Comparison of ENCODE assay signal across 20 cellular contexts in the genomic region with DNA sequence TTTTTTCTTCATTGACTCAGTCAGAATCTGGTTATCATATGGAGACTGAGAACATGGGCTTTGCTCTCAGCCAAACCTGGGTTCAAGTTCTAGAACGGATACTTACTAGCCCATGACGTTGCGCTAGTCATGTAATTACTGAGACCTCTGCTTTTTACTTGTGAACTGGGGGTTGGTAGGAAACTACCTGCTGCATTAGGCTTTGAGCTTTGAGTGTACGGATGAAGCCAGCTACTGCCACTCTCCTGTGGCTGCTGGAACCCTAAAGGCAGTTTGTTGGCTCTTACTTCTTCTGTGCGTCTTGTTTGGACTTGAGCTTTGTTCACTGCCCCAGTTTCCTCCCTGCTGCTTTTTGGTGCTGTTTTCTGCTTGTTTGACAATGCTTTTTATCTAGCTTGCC. TPM values are rescaled to one million over a fixed set of nuclear protein-coding genes. Genes with fewer than 3 reads are reported as not detected.
DNase-seq lines count a peak whose midpoint lies in the region; ATAC-seq and TF ChIP-seq lines count a peak whose summit lies in the region.
"Had no signal": no experiment of that assay in that cellular context is flagged by ENCODE, and none has a peak within 500 bp of the region (broad histone marks: within the 10 kb centered on the region; RNA-seq: fewer than 3 reads in every experiment).

No MANE protein-coding gene starts in this region.

- no peak for DNase-seq in activated naive CD4-positive, alpha-beta T cell treated with anti-CD3 and anti-CD28 coated beads, Interleukin-2, amount 50 U/mL, for 72 hours (ENCODE audit: low spot score in 2 of 2)
- no peak for DNase-seq in activated naive CD4-positive, alpha-beta T cell treated with anti-CD3 and anti-CD28 coated beads for 36 hours
- no peak for DNase-seq in activated CD8-positive, alpha-beta T cell treated with anti-CD3 and anti-CD28 coated beads, Interleukin-2, amount 10 ng/mL, durations not matched to agents 7 days and 5 days
- DNase-seq in endothelial cell (ENCODE audit: low spot score), result no peak
- DNase-seq in tibial nerve (ENCODE audit: low spot score in 2 of 2), result no peak
- no peak for DNase-seq in HAP-1 (ENCODE audit: low spot score in 2 of 2)
- DNase-seq in A172 (ENCODE audit: low spot score), result no peak
- DNase-seq: activated naive CD4-positive, alpha-beta T cell treated with anti-CD3 and anti-CD28 coated beads, Interleukin-2, amount 50 U/mL, for 16 hours; body of pancreas; foreskin melanocyte; kidney glomerular epithelial cell; naive B cell; NCI-H1694; NCI-H774; OCI-M1; SHP77; stimulated activated CD4-positive, alpha-beta T cell treated with anti-CD3 and anti-CD28 coated beads, Interleukin-2, amount 100 ng/mL, for 24 hours had no signal

- no peaks in the 10 kb centered on the region for H3K9me3 Mint-ChIP-seq in activated naive CD4-positive, alpha-beta T cell treated with anti-CD3 and anti-CD28 coated beads, Interleukin-2, amount 50 U/mL, for 72 hours
- H3K9me3 Mint-ChIP-seq in activated naive CD4-positive, alpha-beta T cell treated with anti-CD3 and anti-CD28 coated beads for 36 hours, result no peaks in the 10 kb centered on the region
- H3K9me3 Mint-ChIP-seq in activated CD8-positive, alpha-beta T cell treated with anti-CD3 and anti-CD28 coated beads, Interleukin-2, amount 10 ng/mL, durations not matched to agents 7 days and 5 days (ENCODE audit: insufficient read depth), result no peaks in the 10 kb centered on the region
- no peaks in the 10 kb centered on the region for H3K9me3 Mint-ChIP-seq in endothelial cell (ENCODE audit: unreplicated experiment)

- POLR2A ChIA-PET in activated CD8-positive, alpha-beta T cell treated with anti-CD3 and anti-CD28 coated beads, Interleukin-2, amount 10 ng/mL, durations not matched to agents 7 days and 5 days (lab: Charles Lee), result interaction anchor here (0.8 to 2.3 kb wide), 8 partner anchors 8 to 260 kb away, joined by 3 to 7 read pairs (median 4); a partner anchor contains a TSS

- H3K4me3 ChIP-seq in tibial nerve (no peak overlapping the region), HAP-1 (no peak overlapping the region)
- H3K4me3 ChIP-seq: body of pancreas had no signal

- H3K4me1 ChIP-seq in tibial nerve (peaks cover 0 to 21% (median under 1%) of the 10 kb centered on the region in 4 donors), HAP-1 (no peaks in the 10 kb centered on the region)

- TF ChIP-seq CTCF in endothelial cell (IDR thresholded peaks at IDR 0.05; ENCODE audit: unreplicated experiment) (no peak), tibial nerve (IDR thresholded peaks at IDR 0.05) (no peak)

- H3K27ac Mint-ChIP-seq in activated naive CD4-positive, alpha-beta T cell treated with anti-CD3 and anti-CD28 coated beads, Interleukin-2, amount 50 U/mL, for 72 hours, result peak overlapping the region; percentile 73
- no peak overlapping the region for H3K27ac Mint-ChIP-seq in activated naive CD4-positive, alpha-beta T cell treated with anti-CD3 and anti-CD28 coated beads for 36 hours
- H3K27ac Mint-ChIP-seq in activated CD8-positive, alpha-beta T cell treated with anti-CD3 and anti-CD28 coated beads, Interleukin-2, amount 10 ng/mL, durations not matched to agents 7 days and 5 days, result peak overlapping the region; percentile 78
- peak overlapping the region; percentile 46 for H3K27ac Mint-ChIP-seq in endothelial cell (ENCODE audit: unreplicated experiment)

- in situ Hi-C loops in HAP-1 (cut with MboI; ENCODE audit: low sequenced_read_pairs), result no loop called here

- CTCF ChIA-PET in activated naive CD4-positive, alpha-beta T cell treated with anti-CD3 and anti-CD28 coated beads for 36 hours (lab: Charles Lee), result interaction anchor here (0.8 to 2.1 kb wide), 2 partner anchors 19 to 137 kb away, joined by 3 to 5 read pairs; no protein-coding TSS in a partner anchor
- CTCF ChIA-PET in activated CD8-positive, alpha-beta T cell treated with anti-CD3 and anti-CD28 coated beads, Interleukin-2, amount 10 ng/mL, durations not matched to agents 7 days and 5 days (lab: Charles Lee), result interaction anchor here (0.6 to 3.0 kb wide), 15 partner anchors 8 to 260 kb away, joined by 3 to 20 read pairs (median 3); a partner anchor contains a TSS

- intact Hi-C loops in activated naive CD4-positive, alpha-beta T cell treated with anti-CD3 and anti-CD28 coated beads for 36 hours (cut with micrococcal nuclease), result no loop called here

- TF ChIP-seq POLR2A in tibial nerve (IDR thresholded peaks at IDR 0.05), result no peak

- H3K27me3 ChIP-seq in tibial nerve (no peaks in the 10 kb centered on the region), HAP-1 (ENCODE audit: low read depth) (no peaks in the 10 kb centered on the region)
- H3K27me3 ChIP-seq: body of pancreas had no signal

- H3K4me1 Mint-ChIP-seq in activated naive CD4-positive, alpha-beta T cell treated with anti-CD3 and anti-CD28 coated beads for 36 hours (ENCODE audit: low read depth), result peaks cover 45% of the 10 kb centered on the region
- peaks cover 49% of the 10 kb centered on the region for H3K4me1 Mint-ChIP-seq in activated CD8-positive, alpha-beta T cell treated with anti-CD3 and anti-CD28 coated beads, Interleukin-2, amount 10 ng/mL, durations not matched to agents 7 days and 5 days (ENCODE audit: low read depth)
- peaks cover 6% of the 10 kb centered on the region for H3K4me1 Mint-ChIP-seq in endothelial cell (ENCODE audit: unreplicated experiment)

- H3K27ac ChIP-seq in tibial nerve, result no peak overlapping the region
- H3K27ac ChIP-seq: body of pancreas, epithelial cell of prostate, VCaP had no signal

- WGBS in tibial nerve, 2 donors, result 92 to 94% methylated on average over 5 of the region's 5 CpGs

- no peak overlapping the region for H3K4me3 Mint-ChIP-seq in activated naive CD4-positive, alpha-beta T cell treated with anti-CD3 and anti-CD28 coated beads for 36 hours
- H3K4me3 Mint-ChIP-seq in activated CD8-positive, alpha-beta T cell treated with anti-CD3 and anti-CD28 coated beads, Interleukin-2, amount 10 ng/mL, durations not matched to agents 7 days and 5 days, result peak overlapping the region; percentile 29
- no peak overlapping the region for H3K4me3 Mint-ChIP-seq in endothelial cell (ENCODE audit: unreplicated experiment)

- H3K36me3 Mint-ChIP-seq in activated naive CD4-positive, alpha-beta T cell treated with anti-CD3 and anti-CD28 coated beads, Interleukin-2, amount 50 U/mL, for 72 hours, result peaks cover 0 to 14% of the 10 kb centered on the region in 2 donors
- H3K36me3 Mint-ChIP-seq in activated naive CD4-positive, alpha-beta T cell treated with anti-CD3 and anti-CD28 coated beads for 36 hours (ENCODE audit: low read depth), result peaks cover 16% of the 10 kb centered on the region
- peaks cover 43% of the 10 kb centered on the region for H3K36me3 Mint-ChIP-seq in activated CD8-positive, alpha-beta T cell treated with anti-CD3 and anti-CD28 coated beads, Interleukin-2, amount 10 ng/mL, durations not matched to agents 7 days and 5 days (ENCODE audit: low read depth)
- H3K36me3 Mint-ChIP-seq in endothelial cell (ENCODE audit: low read depth, unreplicated experiment), result peaks cover 8% of the 10 kb centered on the region

- H3K9me3 ChIP-seq in tibial nerve (no peaks in the 10 kb centered on the region), HAP-1 (no peaks in the 10 kb centered on the region)
- H3K9me3 ChIP-seq: body of pancreas had no signal

- H3K36me3 ChIP-seq in tibial nerve, result peaks cover 0 to 27% (median 9%) of the 10 kb centered on the region in 3 donors
- peaks cover 12% of the 10 kb centered on the region; the same call in 1 of the 2 replicates for H3K36me3 ChIP-seq in HAP-1 (replicated peaks)

- TF ChIP-seq EP300 in tibial nerve (IDR thresholded peaks at IDR 0.05), result no peak

- H3K27me3 Mint-ChIP-seq in activated naive CD4-positive, alpha-beta T cell treated with anti-CD3 and anti-CD28 coated beads for 36 hours (ENCODE audit: low read depth), result no peaks in the 10 kb centered on the region
- no peaks in the 10 kb centered on the region for H3K27me3 Mint-ChIP-seq in activated CD8-positive, alpha-beta T cell treated with anti-CD3 and anti-CD28 coated beads, Interleukin-2, amount 10 ng/mL, durations not matched to agents 7 days and 5 days (ENCODE audit: low read depth)
- H3K27me3 Mint-ChIP-seq in endothelial cell (ENCODE audit: unreplicated experiment), result peaks cover 3% of the 10 kb centered on the region
- H3K27me3 Mint-ChIP-seq: naive B cell had no signal

- ATAC-seq in activated naive CD4-positive, alpha-beta T cell treated with anti-CD3 and anti-CD28 coated beads, Interleukin-2, amount 50 U/mL, for 72 hours, result peak; percentile 26 to 29
- ATAC-seq in activated CD8-positive, alpha-beta T cell treated with anti-CD3 and anti-CD28 coated beads, Interleukin-2, amount 10 ng/mL, durations not matched to agents 7 days and 5 days, result peak; percentile 45
- ATAC-seq in HG03460 (IDR thresholded peaks at IDR 0.05; ENCODE audit: unreplicated experiment), result no peak
- ATAC-seq: body of pancreas had no signal

RNA-seq across cellular contexts. Expression of a gene that starts 18.1 kb away (rescaled TPM):
- total RNA-seq in activated naive CD4-positive, alpha-beta T cell treated with anti-CD3 and anti-CD28 coated beads, Interleukin-2, amount 50 U/mL, for 72 hours, result 10 to 100 TPM; 42.6 to 48.3 TPM
- 10 to 100 TPM; 33.7 to 34.7 TPM for total RNA-seq in activated naive CD4-positive, alpha-beta T cell treated with anti-CD3 and anti-CD28 coated beads for 36 hours
- 10 to 100 TPM; 62.1 to 64.9 TPM for total RNA-seq in activated CD8-positive, alpha-beta T cell treated with anti-CD3 and anti-CD28 coated beads, Interleukin-2, amount 10 ng/mL, durations not matched to agents 7 days and 5 days
- total RNA-seq in endothelial cell (ENCODE audit: unreplicated experiment) (50.9 TPM), tibial nerve (100 to 1,000 TPM in 1 of 4 donors, 10 to 100 TPM in 3; 55.9 to 112 (median 76.7) TPM)
- 28.0 and 36.6 TPM in 2 replicates for total RNA-seq in A172 (2014; rRNA removed; shearing (Covaris generic))

RNA-seq across cellular contexts. Expression of a gene that starts 34.4 kb away (rescaled TPM):
- 1 to 10 TPM; 4.1 to 4.3 TPM for total RNA-seq in activated naive CD4-positive, alpha-beta T cell treated with anti-CD3 and anti-CD28 coated beads, Interleukin-2, amount 50 U/mL, for 72 hours
- 1 to 10 TPM; 1.8 to 2.1 TPM for total RNA-seq in activated naive CD4-positive, alpha-beta T cell treated with anti-CD3 and anti-CD28 coated beads for 36 hours
- total RNA-seq in activated CD8-positive, alpha-beta T cell treated with anti-CD3 and anti-CD28 coated beads, Interleukin-2, amount 10 ng/mL, durations not matched to agents 7 days and 5 days, result 1 to 10 TPM; 6.0 to 7.0 TPM
- total RNA-seq in endothelial cell (ENCODE audit: unreplicated experiment) (3.6 TPM), tibial nerve (10 to 100 TPM in 3 of 4 donors, 1 to 10 TPM in 1; 8.6 to 13.1 (median 11.7) TPM)
- 1.2 and 2.9 TPM in 2 replicates for total RNA-seq in A172 (2014; rRNA removed; shearing (Covaris generic))

RNA-seq across cellular contexts. Expression of a gene that starts 53.8 kb away (rescaled TPM):
- 10 to 100 TPM; 10.3 to 13.1 TPM for total RNA-seq in activated naive CD4-positive, alpha-beta T cell treated with anti-CD3 and anti-CD28 coated beads, Interleukin-2, amount 50 U/mL, for 72 hours
- total RNA-seq in activated naive CD4-positive, alpha-beta T cell treated with anti-CD3 and anti-CD28 coated beads for 36 hours, result 10 to 100 TPM in 1 of 2 experiments, 1 to 10 TPM in 1; 9.8 to 10.4 TPM
- total RNA-seq in activated CD8-positive, alpha-beta T cell treated with anti-CD3 and anti-CD28 coated beads, Interleukin-2, amount 10 ng/mL, durations not matched to agents 7 days and 5 days, result 10 to 100 TPM; 48.4 to 49.9 TPM
- total RNA-seq in endothelial cell (ENCODE audit: unreplicated experiment), result 96.5 TPM
- total RNA-seq in tibial nerve, result 100 to 1,000 TPM; 135 to 193 (median 165) TPM
- 64.9 and 65.0 TPM in 2 replicates for total RNA-seq in A172 (2014; rRNA removed; shearing (Covaris generic))
